8 cellular contexts compared by ENCODE assay signal in the genomic region with DNA sequence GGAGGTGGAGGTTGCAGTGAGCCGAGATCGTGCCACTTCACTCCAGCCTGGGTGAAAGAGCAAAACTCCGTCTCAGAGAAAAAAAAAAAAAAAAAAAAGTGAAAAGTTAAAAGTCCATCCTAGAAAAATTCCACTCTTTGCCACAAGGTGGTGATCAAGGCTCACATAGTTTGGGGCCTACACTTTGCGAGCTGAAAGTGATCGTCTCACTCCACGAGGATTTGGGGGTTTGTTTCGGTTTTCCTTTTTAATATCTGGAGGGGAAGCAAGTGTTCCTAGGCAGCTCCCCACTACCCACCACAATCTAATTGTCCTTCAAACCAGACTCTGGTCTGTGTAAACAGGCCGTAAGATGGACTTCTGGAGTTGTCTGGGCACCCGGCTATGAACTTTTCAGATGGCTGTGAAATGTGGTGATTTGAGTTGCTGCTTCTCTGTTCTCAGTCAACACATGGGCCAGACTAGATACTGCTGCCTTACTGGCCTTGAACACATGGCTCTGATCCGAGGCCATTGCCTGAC. TPM values are rescaled to one million over a fixed set of nuclear protein-coding genes. Genes with fewer than 3 reads are reported as not detected.
DNase-seq lines count a peak whose midpoint lies in the region; ATAC-seq and TF ChIP-seq lines count a peak whose summit lies in the region.

No MANE protein-coding gene starts in this region.

- TF ChIP-seq CTCF in A673 (conservative IDR thresholded peaks at IDR 0.05; ENCODE audit: low read depth, low read length) = peak; percentile 68
- TF ChIP-seq CTCF in GM12873 (IDR thresholded peaks at IDR 0.05; ENCODE audit: insufficient read depth, low read depth, low read length, missing control alignments) = peak; percentile 71
- TF ChIP-seq CTCF in lung (IDR thresholded peaks at IDR 0.05; ENCODE audit: control extremely low read depth, extremely low read depth) = peak; percentile 71

- no TSS peak for BruUV-seq in A673 (replicated peaks; lab: Mats Ljungman, UMichigan)

- H3K4me3 ChIP-seq in A673 (ENCODE audit: low read depth, low read length, poor library complexity, severe bottlenecking) (no peak overlapping the region), lung (no peak overlapping the region)

- intact Hi-C loops in A673 (cut with micrococcal nuclease; ENCODE audit: unreplicated experiment) = loop anchor here (1.0 to 10.0 kb wide), 3 partner anchors 153 to 456 kb away; a partner anchor contains a TSS

- H3K36me3 Mint-ChIP-seq in stimulated activated effector memory CD8-positive, alpha-beta T cell treated with anti-CD3 and anti-CD28 coated beads, Interleukin-12 subunit alpha, Interleukin-12 subunit beta, amount 100 ng/mL, for 72 hours = no peaks in the 10 kb centered on the region

- H3K36me3 ChIP-seq in A673 (ENCODE audit: insufficient read depth, low read length, poor library complexity, severe bottlenecking) = no peaks in the 10 kb centered on the region
- H3K36me3 ChIP-seq in lung (ENCODE audit: control insufficient read depth in 2 of 2, insufficient read depth in 2 of 2, low read length in 2 of 2) = no peaks in the 10 kb centered on the region

- 22 to 26% methylated on average over 10 of the region's 10 CpGs for WGBS in lung, 2 donors

- POLR2A ChIA-PET in A673 (lab: Charles Lee; ENCODE audit: low non-redundant PET) = no interaction called here

- no peaks in the 10 kb centered on the region for H3K4me1 Mint-ChIP-seq in stimulated activated effector memory CD8-positive, alpha-beta T cell treated with anti-CD3 and anti-CD28 coated beads, Interleukin-12 subunit alpha, Interleukin-12 subunit beta, amount 100 ng/mL, for 72 hours

- H3K27me3 ChIP-seq in A673 (replicated peaks; ENCODE audit: insufficient read depth, low read depth, low read length, poor library complexity) (no peaks in the 10 kb centered on the region), lung (ENCODE audit: control insufficient read depth, insufficient read depth) (no peaks in the 10 kb centered on the region)

- H3K27ac ChIP-seq in A673 (ENCODE audit: low read depth, low read length, poor library complexity, severe bottlenecking) (no peak overlapping the region), lung (ENCODE audit: low read depth in 1 of 2, low read length in 1 of 2) (no peak overlapping the region)

- H3K4me1 ChIP-seq in A673 (ENCODE audit: insufficient read depth, low read length, poor library complexity, severe bottlenecking) (no peaks in the 10 kb centered on the region), lung (ENCODE audit: control insufficient read depth in 2 of 2, insufficient read depth in 2 of 2, low read length in 2 of 2) (no peaks in the 10 kb centered on the region)

- H3K4me3 Mint-ChIP-seq in stimulated activated effector memory CD8-positive, alpha-beta T cell treated with anti-CD3 and anti-CD28 coated beads, Interleukin-12 subunit alpha, Interleukin-12 subunit beta, amount 100 ng/mL, for 72 hours = no peak overlapping the region

- no peak for ATAC-seq in lung (ENCODE audit: insufficient read depth, low FRiP score)
- ATAC-seq in stimulated activated effector memory CD8-positive, alpha-beta T cell treated with anti-CD3 and anti-CD28 coated beads, Interleukin-12 subunit alpha, Interleukin-12 subunit beta, amount 100 ng/mL, for 72 hours = peak; percentile 43
- ATAC-seq in HG03354 (IDR thresholded peaks at IDR 0.05; ENCODE audit: poor library complexity, severe bottlenecking, unreplicated experiment) = no peak

- H3K27ac Mint-ChIP-seq in stimulated activated effector memory CD8-positive, alpha-beta T cell treated with anti-CD3 and anti-CD28 coated beads, Interleukin-12 subunit alpha, Interleukin-12 subunit beta, amount 100 ng/mL, for 72 hours = no peak overlapping the region

- H3K9me3 ChIP-seq in A673 (ENCODE audit: low read depth, low read length, poor library complexity, severe bottlenecking) (no peaks in the 10 kb centered on the region), lung (ENCODE audit: control insufficient read depth in 2 of 2, insufficient read depth in 1 of 2, low read length in 1 of 2) (no peaks in the 10 kb centered on the region)

- peak; percentile 76 for DNase-seq in A673 (ENCODE audit: low spot score)
- DNase-seq in NCI-H1092 (lab: John Stamatoyannopoulos, UW) = peak; percentile 36
- DNase-seq in activated CD4-positive, alpha-beta T cell treated with anti-CD3 and anti-CD28 coated beads for 1 hour = peak; percentile 24
- peak; percentile 40 to 60 for DNase-seq in dermis microvascular lymphatic vessel endothelial cell (ENCODE audit: low read depth in 2 of 2)
- DNase-seq in lung (ENCODE audit: low spot score) = peak; percentile 43
- DNase-seq in stimulated activated effector memory CD8-positive, alpha-beta T cell treated with anti-CD3 and anti-CD28 coated beads, Interleukin-12 subunit alpha, Interleukin-12 subunit beta, amount 100 ng/mL, for 72 hours (ENCODE audit: low spot score in 2 of 2) = peak; percentile 39 to 73

- CTCF ChIA-PET in A673 (lab: Charles Lee) = interaction anchor here (0.5 to 1.6 kb wide), 7 partner anchors 10 to 877 kb away, joined by 3 to 14 read pairs (median 3); no protein-coding TSS in a partner anchor

- H3K9me3 Mint-ChIP-seq in stimulated activated effector memory CD8-positive, alpha-beta T cell treated with anti-CD3 and anti-CD28 coated beads, Interleukin-12 subunit alpha, Interleukin-12 subunit beta, amount 100 ng/mL, for 72 hours = no peaks in the 10 kb centered on the region

RNA-seq across cellular contexts. Expression of a gene that starts 27.1 kb away (rescaled TPM):
- not detected in 2 replicates for total RNA-seq in A673 (2021)
- not detected in 2 replicates for total RNA-seq in dermis microvascular lymphatic vessel endothelial cell
- not detected for total RNA-seq in lung
- not detected for polyA plus RNA-seq in lung

Comparison
In these comparisons a context has a peak if more than half of its experiments do, and no peak if none do; other contexts are left out.
1. DNase-seq: peak in every context shown above with its lines; median percentile 76 in A673; 56 in stimulated activated effector memory CD8-positive, alpha-beta T cell treated with anti-CD3 and anti-CD28 coated beads, Interleukin-12 subunit alpha, Interleukin-12 subunit beta, amount 100 ng/mL, for 72 hours; 50 in dermis microvascular lymphatic vessel endothelial cell; 43 in lung; 36 in NCI-H1092; 24 in activated CD4-positive, alpha-beta T cell treated with anti-CD3 and anti-CD28 coated beads for 1 hour.